ENCODE assay signal across 11 cellular contexts in genomic region chr13:82330499-82330898, GRCh38.
A peak's percentile ranks its signal among the peaks of the same experiment; 100 is the strongest.
DNase-seq lines count a peak whose midpoint lies in the region; ATAC-seq and TF ChIP-seq lines count a peak whose summit lies in the region.
"Had no signal": no experiment of that assay in that cellular context is flagged by ENCODE, and none has a peak within 500 bp of the region (broad histone marks: within the 10 kb centered on the region; RNA-seq: fewer than 3 reads in every experiment).

No MANE protein-coding gene starts in this region.

- H3K4me1 Mint-ChIP-seq in stimulated activated memory B cell treated with anti-CD40 and anti-IgM and Interleukin-4, amounts not matched to agents 10 μg/mL and 1 μg/mL and 100 μg/mL, for 72 hours, result no peaks in the 10 kb centered on the region
- H3K4me1 Mint-ChIP-seq: naive thymus-derived CD8-positive, alpha-beta T cell had no signal

- no peaks in the 10 kb centered on the region for H3K36me3 ChIP-seq in colonic mucosa

- intact Hi-C loops in sciatic nerve (cut with DNase I), result loop anchor here (5.0 kb wide), 1 partner anchor 397 kb away; no protein-coding TSS in a partner anchor
- intact Hi-C loops in colonic mucosa (cut with DNase I), result no loop called here

- H3K27ac ChIP-seq in colonic mucosa, result no peak overlapping the region

- TF ChIP-seq CTCF in GM12864 (IDR thresholded peaks at IDR 0.05; ENCODE audit: low read depth, low read length, missing control alignments) (peak; percentile 51), colonic mucosa (IDR thresholded peaks at IDR 0.05) (no peak)

- DNase-seq in GM12864 (ENCODE audit: low read depth), result no peak
- DNase-seq in astrocyte of the hippocampus (ENCODE audit: low read depth, low spot score), result peak; percentile 9
- peak; percentile 14 to 25 for DNase-seq in lung microvascular endothelial cell (ENCODE audit: low read depth in 2 of 2)
- no peak for DNase-seq in sciatic nerve (ENCODE audit: low spot score)
- DNase-seq in T-helper 9 cell, result no peak
- no peak for DNase-seq in colonic mucosa
- DNase-seq: cortex of kidney; IMR-90; naive thymus-derived CD8-positive, alpha-beta T cell had no signal

- H3K4me3 Mint-ChIP-seq in stimulated activated memory B cell treated with anti-CD40 and anti-IgM and Interleukin-4, amounts not matched to agents 10 μg/mL and 1 μg/mL and 100 μg/mL, for 72 hours, result no peak overlapping the region
- H3K4me3 Mint-ChIP-seq: naive thymus-derived CD8-positive, alpha-beta T cell had no signal

- H3K4me1 ChIP-seq in colonic mucosa, result no peaks in the 10 kb centered on the region

- ATAC-seq in HG03066 (IDR thresholded peaks at IDR 0.05; ENCODE audit: low read depth, unreplicated experiment) (peak; percentile 51), sciatic nerve (no peak)
- ATAC-seq in stimulated activated memory B cell treated with anti-CD40 and anti-IgM and Interleukin-4, amounts not matched to agents 10 μg/mL and 1 μg/mL and 100 μg/mL, for 72 hours, result no peak
- ATAC-seq: naive thymus-derived CD8-positive, alpha-beta T cell had no signal

- no peaks in the 10 kb centered on the region for H3K27me3 Mint-ChIP-seq in stimulated activated memory B cell treated with anti-CD40 and anti-IgM and Interleukin-4, amounts not matched to agents 10 μg/mL and 1 μg/mL and 100 μg/mL, for 72 hours
- H3K27me3 Mint-ChIP-seq: naive thymus-derived CD8-positive, alpha-beta T cell had no signal

- H3K36me3 Mint-ChIP-seq in stimulated activated memory B cell treated with anti-CD40 and anti-IgM and Interleukin-4, amounts not matched to agents 10 μg/mL and 1 μg/mL and 100 μg/mL, for 72 hours, result no peaks in the 10 kb centered on the region

- no peaks in the 10 kb centered on the region for H3K9me3 ChIP-seq in colonic mucosa

- H3K9ac ChIP-seq in colonic mucosa (ENCODE audit: low read depth in 2 of 2, low read length in 2 of 2), result no peak overlapping the region

- H3K27ac Mint-ChIP-seq in stimulated activated memory B cell treated with anti-CD40 and anti-IgM and Interleukin-4, amounts not matched to agents 10 μg/mL and 1 μg/mL and 100 μg/mL, for 72 hours, result no peak overlapping the region
- H3K27ac Mint-ChIP-seq: naive thymus-derived CD8-positive, alpha-beta T cell had no signal

- peaks cover 4% of the 10 kb centered on the region for H3K9me3 Mint-ChIP-seq in stimulated activated memory B cell treated with anti-CD40 and anti-IgM and Interleukin-4, amounts not matched to agents 10 μg/mL and 1 μg/mL and 100 μg/mL, for 72 hours

- no peaks in the 10 kb centered on the region for H3K27me3 ChIP-seq in colonic mucosa

- H3K4me3 ChIP-seq in GM12864 (ENCODE audit: low read depth, low read length) (no peak overlapping the region), colonic mucosa (no peak overlapping the region)

Comparison
In these comparisons a context has a peak if more than half of its experiments do, and no peak if none do; other contexts are left out.
1. DNase-seq: peak in astrocyte of the hippocampus (single experiment) and lung microvascular endothelial cell (2 of 2); none in GM12864 (single experiment), sciatic nerve (single experiment), T-helper 9 cell (single experiment) and colonic mucosa (single experiment).